In the genomic region with DNA sequence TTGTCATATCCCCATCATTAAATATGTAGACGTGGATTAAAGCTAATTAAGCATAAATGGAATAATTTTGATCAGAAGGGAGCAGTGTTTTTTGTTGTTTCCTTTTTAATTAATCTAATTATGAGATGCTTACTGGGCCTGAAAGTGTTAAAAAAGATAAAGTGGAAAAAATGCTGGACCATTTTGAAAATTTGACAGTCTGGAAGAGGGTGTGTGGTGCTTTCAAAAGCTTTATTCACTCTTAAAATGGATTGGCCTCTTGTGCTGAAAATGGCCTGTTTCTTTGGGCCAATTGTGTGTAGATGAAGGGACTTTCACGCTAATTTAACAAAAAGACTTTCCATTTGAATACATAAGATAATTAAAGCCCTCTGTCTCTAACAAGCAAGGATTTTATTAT, we compare ENCODE assay signal across 8 cellular contexts. TPM values are rescaled to one million over a fixed set of nuclear protein-coding genes. Genes with fewer than 3 reads are reported as not detected.
DNase-seq lines count a peak whose midpoint lies in the region; ATAC-seq and TF ChIP-seq lines count a peak whose summit lies in the region.

No MANE protein-coding gene starts in this region.

- TF ChIP-seq POLR2A in right lobe of liver (IDR thresholded peaks at IDR 0.05) (no peak), tibial nerve (IDR thresholded peaks at IDR 0.05) (no peak)

- peaks cover 0 to 64% (median 32%) of the 10 kb centered on the region in 4 donors for H3K4me1 ChIP-seq in right lobe of liver
- peaks cover 3 to 86% (median 50%) of the 10 kb centered on the region in 4 donors for H3K4me1 ChIP-seq in tibial nerve

- no peaks in the 10 kb centered on the region for H3K27me3 Mint-ChIP-seq in activated T-cell treated with anti-CD3 and anti-CD28 coated beads, Interleukin-2, amount 50 U/mL, for 72 hours (ENCODE audit: low read depth)

- 20% methylated on average over 2 of the region's 2 CpGs for WGBS in right lobe of liver (ENCODE audit: insufficient coverage, low coverage, low lambda C conversion rate, missing lambda C conversion rate)
- WGBS in tibial nerve, 2 donors, result 11 to 19% methylated on average over 2 of the region's 2 CpGs

- no peaks in the 10 kb centered on the region for H3K27me3 ChIP-seq in right lobe of liver
- H3K27me3 ChIP-seq in tibial nerve, result no peaks in the 10 kb centered on the region

- no peak for ATAC-seq in activated T-cell treated with anti-CD3 and anti-CD28 coated beads, Interleukin-2, amount 50 U/mL, for 72 hours (replicated peaks in 1 of 2)
- no peak for ATAC-seq in right lobe of liver
- ATAC-seq in GM21367 (IDR thresholded peaks at IDR 0.05; ENCODE audit: unreplicated experiment), result no peak

- H3K9me3 ChIP-seq in right lobe of liver (no peaks in the 10 kb centered on the region), tibial nerve (no peaks in the 10 kb centered on the region)

- H3K4me3 ChIP-seq in astrocyte of the cerebellum (ENCODE audit: low read depth, low read length) (peak overlapping the region; percentile 76), right lobe of liver (peak overlapping the region; percentile 57 to 70 (median 69)), tibial nerve (peak overlapping the region; percentile 48 to 68 (median 64))

- no peak for DNase-seq in activated T-cell treated with anti-CD3 and anti-CD28 coated beads, Interleukin-2, amount 50 U/mL, for 72 hours
- no peak for DNase-seq in activated T-cell treated with anti-CD3 and anti-CD28 coated beads, Interleukin-2, amount 50 U/mL, for 48 hours
- DNase-seq in astrocyte of the cerebellum (ENCODE audit: low read depth) (no peak), right lobe of liver (no peak), tibial nerve (ENCODE audit: low spot score in 2 of 2) (no peak), DMS153 treated with DMSO at 0.1 percent for 48 hours (lab: John Stamatoyannopoulos, UW; ENCODE audit: unreplicated experiment) (no peak), RPMI8226 (no peak)

- peaks cover 2 to 8% of the 10 kb centered on the region in 2 donors for H3K36me3 Mint-ChIP-seq in activated T-cell treated with anti-CD3 and anti-CD28 coated beads, Interleukin-2, amount 50 U/mL, for 72 hours (ENCODE audit: insufficient read depth in 2 of 2)

- H3K36me3 ChIP-seq in right lobe of liver (no peaks in the 10 kb centered on the region), tibial nerve (no peaks in the 10 kb centered on the region)

- TF ChIP-seq CTCF in astrocyte of the cerebellum (IDR thresholded peaks at IDR 0.05; ENCODE audit: low read depth, low read length, missing control alignments) (no peak), right lobe of liver (IDR thresholded peaks at IDR 0.05) (no peak), tibial nerve (IDR thresholded peaks at IDR 0.05) (no peak)

- intact Hi-C loops in right lobe of liver (cut with DNase I), result no loop called here

- TF ChIP-seq EP300 in tibial nerve (IDR thresholded peaks at IDR 0.05), result no peak

- peaks cover 0 to 3% of the 10 kb centered on the region in 2 donors for H3K9me3 Mint-ChIP-seq in activated T-cell treated with anti-CD3 and anti-CD28 coated beads, Interleukin-2, amount 50 U/mL, for 72 hours

- peaks cover 74% of the 10 kb centered on the region for H3K4me1 Mint-ChIP-seq in activated T-cell treated with anti-CD3 and anti-CD28 coated beads, Interleukin-2, amount 50 U/mL, for 72 hours (ENCODE audit: low read depth)

- peak overlapping the region; percentile 78 to 96 for H3K4me3 Mint-ChIP-seq in activated T-cell treated with anti-CD3 and anti-CD28 coated beads, Interleukin-2, amount 50 U/mL, for 72 hours

- H3K27ac ChIP-seq in right lobe of liver (peak overlapping the region; percentile 83 to 92 (median 89)), tibial nerve (peak overlapping the region; percentile 77 to 91 (median 84))

- in situ Hi-C loops in astrocyte of the cerebellum (cut with HindIII; ENCODE audit: low sequenced_read_pairs), result loop anchor here (5.0 kb wide), 1 partner anchor 37 kb away; no protein-coding TSS in a partner anchor

- peak overlapping the region; percentile 70 for H3K27ac Mint-ChIP-seq in activated T-cell treated with anti-CD3 and anti-CD28 coated beads, Interleukin-2, amount 50 U/mL, for 72 hours

RNA-seq across cellular contexts. Expression of a gene that starts 1.8 kb away (rescaled TPM):
- total RNA-seq in activated T-cell treated with anti-CD3 and anti-CD28 coated beads, Interleukin-2, amount 50 U/mL, for 72 hours, result 10 to 100 TPM; 62.5 to 65.3 TPM
- 10 to 100 TPM; 13.0 to 27.1 (median 22.7) TPM for total RNA-seq in right lobe of liver
- 10 to 100 TPM; 41.8 to 50.9 (median 47.8) TPM for total RNA-seq in tibial nerve
